Comparison of ENCODE assay signal across 13 cellular contexts in the genomic region with DNA sequence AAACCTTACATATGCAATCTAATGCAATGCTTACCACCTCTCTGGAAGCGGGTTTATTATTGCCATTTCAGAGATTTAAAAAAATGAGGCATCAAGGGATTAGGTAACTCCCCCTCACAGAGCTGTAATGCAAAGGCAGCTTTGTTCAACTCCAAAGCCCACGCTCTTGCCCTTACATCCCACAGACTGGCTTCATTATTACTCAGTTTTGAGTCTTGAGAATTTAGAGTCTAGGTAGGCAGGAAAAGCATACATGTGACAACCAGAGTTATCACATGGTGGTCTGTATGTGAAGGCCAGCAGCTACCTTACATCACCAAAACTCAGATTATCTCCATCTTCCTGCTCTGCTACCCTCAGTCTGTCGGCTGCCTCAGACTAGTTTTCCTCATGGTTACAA.
DNase-seq lines count a peak whose midpoint lies in the region; ATAC-seq and TF ChIP-seq lines count a peak whose summit lies in the region.
"Had no signal": no experiment of that assay in that cellular context is flagged by ENCODE, and none has a peak within 500 bp of the region (broad histone marks: within the 10 kb centered on the region; RNA-seq: fewer than 3 reads in every experiment).

No MANE protein-coding gene starts in this region.

- H3K9ac ChIP-seq in OCI-LY3 (ENCODE audit: low read length), result peak overlapping the region; percentile 91

- H3K4me2 ChIP-seq in OCI-LY3 (ENCODE audit: low read length), result peak overlapping the region; percentile 86

- H3K36me3 ChIP-seq in OCI-LY3 (replicated peaks; ENCODE audit: low read depth, low read length), result no peaks in the 10 kb centered on the region
- H3K36me3 ChIP-seq: BE2C, esophagus squamous epithelium, sigmoid colon had no signal

- peak overlapping the region; percentile 67 for H3K4me3 ChIP-seq in OCI-LY3 (ENCODE audit: low read length)
- H3K4me3 ChIP-seq: esophagus squamous epithelium, sigmoid colon had no signal

- POLR2A ChIA-PET in GM10248 (lab: Yijun Ruan, JAX), result no interaction called here

- 0 out of 2 replicates have a peak overlapping the region, but pooled peaks have one; percentile 13 for H2AFZ ChIP-seq in OCI-LY3 (ENCODE audit: low read depth, low read length)

- no peak overlapping the region for H3K4me3 Mint-ChIP-seq in activated CD4-positive, alpha-beta T cell treated with anti-CD3 and anti-CD28 coated beads, Interleukin-2, amount 10 ng/mL, durations not matched to agents 24 days and 14 days
- H3K4me3 Mint-ChIP-seq: nephron progenitor cell had no signal

- intact Hi-C loops in activated CD4-positive, alpha-beta T cell treated with anti-CD3 and anti-CD28 coated beads, Interleukin-2, amount 10 ng/mL, durations not matched to agents 24 days and 14 days (cut with micrococcal nuclease), result loop anchor here (10.0 kb wide), 1 partner anchor 172 kb away; no protein-coding TSS in a partner anchor

- peak; percentile 56 for DNase-seq in GM10248 (ENCODE audit: extremely low spot score)
- no peak for DNase-seq in activated CD4-positive, alpha-beta T cell treated with anti-CD3 and anti-CD28 coated beads, Interleukin-2, amount 10 ng/mL, durations not matched to agents 24 days and 14 days
- DNase-seq in NCI-H524 treated with DMSO at 0.1 percent for 48 hours (lab: John Stamatoyannopoulos, UW), result no peak
- DNase-seq in CD1c-positive myeloid dendritic cell (ENCODE audit: extremely low spot score), result no peak
- DNase-seq in foreskin melanocyte, result no peak
- DNase-seq: BE2C, esophagus squamous epithelium, HCEC 1CT, nephron progenitor cell, sigmoid colon had no signal

- H3K27me3 ChIP-seq in OCI-LY3 (ENCODE audit: low read depth, low read length), result no peaks in the 10 kb centered on the region
- H3K27me3 ChIP-seq: BE2C, sigmoid colon had no signal

- TF ChIP-seq CTCF in GM10248 (IDR thresholded peaks at IDR 0.05; ENCODE audit: control extremely low read depth, extremely low read depth, low read depth, missing control alignments), result no peak
- TF ChIP-seq CTCF in OCI-LY3 (IDR thresholded peaks at IDR 0.05; ENCODE audit: low read depth, low read length), result no peak

- peaks cover 21% of the 10 kb centered on the region for H3K27me3 Mint-ChIP-seq in activated CD4-positive, alpha-beta T cell treated with anti-CD3 and anti-CD28 coated beads, Interleukin-2, amount 10 ng/mL, durations not matched to agents 24 days and 14 days

- H4K20me1 ChIP-seq in OCI-LY3 (ENCODE audit: insufficient read depth, low read length), result no peaks in the 10 kb centered on the region

- peaks cover 66% of the 10 kb centered on the region for H3K4me1 ChIP-seq in OCI-LY3 (ENCODE audit: low read length)
- H3K4me1 ChIP-seq: sigmoid colon had no signal

- no peaks in the 10 kb centered on the region for H3K36me3 Mint-ChIP-seq in activated CD4-positive, alpha-beta T cell treated with anti-CD3 and anti-CD28 coated beads, Interleukin-2, amount 10 ng/mL, durations not matched to agents 24 days and 14 days (ENCODE audit: low read depth)

- no peaks in the 10 kb centered on the region for H3K9me3 Mint-ChIP-seq in activated CD4-positive, alpha-beta T cell treated with anti-CD3 and anti-CD28 coated beads, Interleukin-2, amount 10 ng/mL, durations not matched to agents 24 days and 14 days
- H3K9me3 Mint-ChIP-seq: nephron progenitor cell had no signal

- no peak overlapping the region for H3K27ac Mint-ChIP-seq in activated CD4-positive, alpha-beta T cell treated with anti-CD3 and anti-CD28 coated beads, Interleukin-2, amount 10 ng/mL, durations not matched to agents 24 days and 14 days
- H3K27ac Mint-ChIP-seq: nephron progenitor cell had no signal

- peak overlapping the region; percentile 97 for H3K27ac ChIP-seq in OCI-LY3 (ENCODE audit: low read length)
- H3K27ac ChIP-seq: esophagus squamous epithelium, sigmoid colon had no signal

- H3K79me2 ChIP-seq in OCI-LY3 (ENCODE audit: low read length), result no peaks in the 10 kb centered on the region

- peaks cover 20% of the 10 kb centered on the region for H3K4me1 Mint-ChIP-seq in activated CD4-positive, alpha-beta T cell treated with anti-CD3 and anti-CD28 coated beads, Interleukin-2, amount 10 ng/mL, durations not matched to agents 24 days and 14 days

- CTCF ChIA-PET in GM10248 (lab: Yijun Ruan, JAX), result interaction anchor here (1.0 to 2.4 kb wide), 4 partner anchors 13 to 76 kb away, joined by 3 to 8 read pairs (median 3); no protein-coding TSS in a partner anchor

- H3K9me3 ChIP-seq in OCI-LY3 (ENCODE audit: insufficient read depth, low read length), result no peaks in the 10 kb centered on the region
- H3K9me3 ChIP-seq: BE2C, esophagus squamous epithelium, sigmoid colon had no signal

- peak; percentile 53 for ATAC-seq in GM19023 (IDR thresholded peaks at IDR 0.05; ENCODE audit: unreplicated experiment)
- peak; percentile 52 for ATAC-seq in HG02759 (IDR thresholded peaks at IDR 0.05; ENCODE audit: unreplicated experiment)
